ENCODE assay signal across 1 cellular context in the genomic region with DNA sequence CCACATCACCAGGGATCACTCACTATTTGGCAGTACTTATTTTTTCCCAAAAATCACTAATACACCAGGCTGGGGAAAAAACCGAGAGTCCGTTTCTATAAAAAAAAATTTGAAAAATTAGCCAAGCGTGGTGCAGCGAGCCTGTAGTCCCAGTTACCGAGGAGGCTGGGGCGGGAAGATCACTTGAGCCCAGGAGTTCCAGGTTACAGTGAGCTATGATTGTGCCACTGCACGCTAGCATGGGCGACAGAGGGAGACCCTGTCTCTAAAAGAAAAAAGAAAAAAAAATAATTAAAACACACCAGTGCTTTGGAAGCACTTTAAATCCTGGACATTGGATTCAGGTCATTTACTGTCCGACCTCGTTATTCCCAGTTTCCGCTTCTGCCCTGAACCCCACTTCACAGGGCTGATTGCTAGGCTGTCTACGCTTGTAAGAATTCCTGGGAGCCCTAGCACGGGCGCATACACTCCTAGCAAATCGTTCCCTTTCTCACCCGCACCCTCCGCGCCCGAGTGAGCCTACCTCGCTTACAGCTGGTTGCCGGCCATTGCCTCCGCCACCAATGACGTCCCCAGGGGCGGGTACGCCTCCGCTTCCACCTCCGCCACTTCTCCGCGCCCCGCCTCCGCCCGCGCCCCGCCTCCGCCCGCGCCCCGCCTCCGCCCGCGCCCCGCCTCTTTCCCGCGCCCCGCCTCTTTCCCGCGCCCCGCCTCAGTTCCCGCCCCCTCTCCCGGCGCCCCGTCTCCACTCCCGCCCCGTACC.
A peak's percentile ranks its signal among the peaks of the same experiment; 100 is the strongest.
TF ChIP-seq lines count a peak whose summit lies in the region.

Gene TPMT (minus strand): TSS at position 571 of the 766 bp plus-strand sequence. CDS start 5,950 bp downstream, outside the sequence.

TF ChIP-seq in HCT116, 20 proteins besides CTCF, POLR2A, EP300 and RAD21 (continued from another document):
- TF ChIP-seq SIN3A (IDR thresholded peaks at IDR 0.05; ENCODE audit: low read depth) (no peak; the same call in 1 of the 2 replicates), MAX (IDR thresholded peaks at IDR 0.05) (no peak), TCF7L2 (IDR thresholded peaks at IDR 0.05; ENCODE audit: borderline replicate concordance, extremely low read depth, insufficient read depth, insufficient read length) (no peak), EZH2 (IDR thresholded peaks at IDR 0.05) (no peak), YY1 (IDR thresholded peaks at IDR 0.05; ENCODE audit: extremely low read depth, insufficient replicate concordance, low read depth, low read length) (peak; percentile 58), ELF1 (IDR thresholded peaks at IDR 0.05; ENCODE audit: borderline replicate concordance, low read depth) (no peak), EGR1 (IDR thresholded peaks at IDR 0.05; ENCODE audit: low read depth) (peak; percentile 96), ZFX (IDR thresholded peaks at IDR 0.05) (no peak)
